24 cellular contexts compared by ENCODE assay signal in genomic region chr1:15196069-15196468, GRCh38. TPM values are rescaled to one million over a fixed set of nuclear protein-coding genes. Genes with fewer than 3 reads are reported as not detected.
DNase-seq lines count a peak whose midpoint lies in the region; ATAC-seq and TF ChIP-seq lines count a peak whose summit lies in the region.
"Had no signal": no experiment of that assay in that cellular context is flagged by ENCODE, and none has a peak within 500 bp of the region (broad histone marks: within the 10 kb centered on the region; RNA-seq: fewer than 3 reads in every experiment).

No MANE protein-coding gene starts in this region.

- H3K9me3 ChIP-seq in left ventricle myocardium inferior (replicated peaks) (no peaks in the 10 kb centered on the region), iPS-20b (ENCODE audit: insufficient read depth, low read depth, low read length) (no peaks in the 10 kb centered on the region)
- H3K9me3 ChIP-seq: BE2C had no signal

- no peak for ATAC-seq in Right ventricle myocardium superior (ENCODE audit: poor library complexity)
- ATAC-seq in stimulated activated effector memory CD8-positive, alpha-beta T cell treated with anti-CD3 and anti-CD28 coated beads, Interleukin-12 subunit alpha, Interleukin-12 subunit beta, amount 100 ng/mL, for 72 hours: no peak

- peak overlapping the region in 3 of 5 experiments; percentile 8 to 81 (median 35) for H3K27ac Mint-ChIP-seq in brain
- H3K27ac Mint-ChIP-seq in stimulated activated effector memory CD8-positive, alpha-beta T cell treated with anti-CD3 and anti-CD28 coated beads, Interleukin-12 subunit alpha, Interleukin-12 subunit beta, amount 100 ng/mL, for 72 hours: no peak overlapping the region
- H3K27ac Mint-ChIP-seq: CD14-positive monocyte; CD8-positive, alpha-beta memory T cell; HFFc6; IgD-negative memory B cell had no signal

- peaks cover 4% of the 10 kb centered on the region for H3K27me3 Mint-ChIP-seq in brain

- no peaks in the 10 kb centered on the region for H3K9me3 Mint-ChIP-seq in brain
- no peaks in the 10 kb centered on the region for H3K9me3 Mint-ChIP-seq in stimulated activated effector memory CD8-positive, alpha-beta T cell treated with anti-CD3 and anti-CD28 coated beads, Interleukin-12 subunit alpha, Interleukin-12 subunit beta, amount 100 ng/mL, for 72 hours
- H3K9me3 Mint-ChIP-seq: CD8-positive, alpha-beta memory T cell; HFFc6; IgD-negative memory B cell had no signal

- DNase-seq in left ventricle myocardium inferior (no peak), Right ventricle myocardium superior (no peak), SHP77 treated with DMSO at 0.1 percent for 48 hours (lab: John Stamatoyannopoulos, UW) (no peak)
- no peak for DNase-seq in stimulated activated effector memory CD8-positive, alpha-beta T cell treated with anti-CD3 and anti-CD28 coated beads, Interleukin-12 subunit alpha, Interleukin-12 subunit beta, amount 100 ng/mL, for 72 hours (ENCODE audit: low spot score in 2 of 2)
- no peak for DNase-seq in stimulated activated naive CD4-positive, alpha-beta T cell treated with Interleukin-2 at 50 U/mL for 16 hours (lab: John Stamatoyannopoulos, UW)
- DNase-seq: ACHN; BE2C; Calu3; CD8-positive, alpha-beta memory T cell; GF-D8; H7; HFFc6; MM.1S; NCI-H1048; NCI-H1694; NCI-H2029 treated with DMSO at 0.1 percent for 48 hours; NCI-H526 treated with DMSO at 0.1 percent for 48 hours had no signal

- H3K27ac ChIP-seq in left ventricle myocardium inferior (replicated peaks): peak overlapping the region; percentile 12
- peak overlapping the region; percentile 7 for H3K27ac ChIP-seq in iPS-20b (ENCODE audit: low read length)
- H3K27ac ChIP-seq: KMS-11, PC-9 had no signal

- H3K36me3 Mint-ChIP-seq in brain: no peaks in the 10 kb centered on the region
- no peaks in the 10 kb centered on the region for H3K36me3 Mint-ChIP-seq in stimulated activated effector memory CD8-positive, alpha-beta T cell treated with anti-CD3 and anti-CD28 coated beads, Interleukin-12 subunit alpha, Interleukin-12 subunit beta, amount 100 ng/mL, for 72 hours
- H3K36me3 Mint-ChIP-seq: CD14-positive monocyte; CD8-positive, alpha-beta memory T cell; IgD-negative memory B cell had no signal

- TF ChIP-seq CTCF in left ventricle myocardium inferior (IDR thresholded peaks at IDR 0.05; ENCODE audit: borderline replicate concordance) (no peak), brain (conservative IDR thresholded peaks at IDR 0.05) (no peak)

- H3K4me3 Mint-ChIP-seq in brain: no peak overlapping the region
- no peak overlapping the region for H3K4me3 Mint-ChIP-seq in stimulated activated effector memory CD8-positive, alpha-beta T cell treated with anti-CD3 and anti-CD28 coated beads, Interleukin-12 subunit alpha, Interleukin-12 subunit beta, amount 100 ng/mL, for 72 hours
- H3K4me3 Mint-ChIP-seq: CD14-positive monocyte; CD8-positive, alpha-beta memory T cell; HFFc6; IgD-negative memory B cell had no signal

- H3K4me1 ChIP-seq in left ventricle myocardium inferior (peaks cover 5% of the 10 kb centered on the region), iPS-20b (ENCODE audit: insufficient read depth, low read length) (peaks cover 13% of the 10 kb centered on the region; the same call in 1 of the 2 replicates)

- no peak overlapping the region for H3K9ac ChIP-seq in iPS-20b (ENCODE audit: low read depth, low read length)
- H3K9ac ChIP-seq: KMS-11 had no signal

- H3K36me3 ChIP-seq in left ventricle myocardium inferior: no peaks in the 10 kb centered on the region
- H3K36me3 ChIP-seq in iPS-20b (ENCODE audit: insufficient read depth, low read depth, low read length): no peaks in the 10 kb centered on the region
- H3K36me3 ChIP-seq: BE2C had no signal

- H3K4me1 Mint-ChIP-seq in brain: peaks cover 44% of the 10 kb centered on the region
- H3K4me1 Mint-ChIP-seq in stimulated activated effector memory CD8-positive, alpha-beta T cell treated with anti-CD3 and anti-CD28 coated beads, Interleukin-12 subunit alpha, Interleukin-12 subunit beta, amount 100 ng/mL, for 72 hours: no peaks in the 10 kb centered on the region
- H3K4me1 Mint-ChIP-seq: CD14-positive monocyte; CD8-positive, alpha-beta memory T cell; IgD-negative memory B cell had no signal

- H3K27me3 ChIP-seq in left ventricle myocardium inferior (ENCODE audit: low read depth): no peaks in the 10 kb centered on the region
- H3K27me3 ChIP-seq in iPS-20b (ENCODE audit: insufficient read depth, low read length): no peaks in the 10 kb centered on the region
- H3K27me3 ChIP-seq: BE2C had no signal

- H3K4me3 ChIP-seq in left ventricle myocardium inferior: no peak overlapping the region
- H3K4me3 ChIP-seq in iPS-20b (ENCODE audit: low read length): no peak overlapping the region
- H3K4me3 ChIP-seq: PC-9 had no signal

- intact Hi-C loops in left ventricle myocardium inferior (cut with micrococcal nuclease) (no loop called here), Right ventricle myocardium superior (cut with DNase I) (no loop called here)

RNA-seq across cellular contexts. Expression of gene TMEM51, which starts 42.5 kb away (rescaled TPM):
- total RNA-seq in left ventricle myocardium inferior: 4.1 TPM
- total RNA-seq in Right ventricle myocardium superior: 3.4 TPM
- 8.8 TPM for polyA plus RNA-seq in brain (ENCODE audit: insufficient read depth, low read depth, low replicate concordance)
- polyA plus RNA-seq: CD8-positive, alpha-beta memory T cell; IgD-negative memory B cell had no signal

RNA-seq across cellular contexts. Expression of gene FHAD1, which starts 51.0 kb away (rescaled TPM):
- total RNA-seq in left ventricle myocardium inferior (not detected), Right ventricle myocardium superior (not detected)
- 1.4 TPM for polyA plus RNA-seq in brain (ENCODE audit: insufficient read depth, low read depth, low replicate concordance)
- total RNA-seq: CD8-positive, alpha-beta memory T cell; Right ventricle myocardium inferior had no signal
- polyA plus RNA-seq: CD8-positive, alpha-beta memory T cell; IgD-negative memory B cell had no signal
